In genomic region chr1:222009105-222009730, GRCh38 we compare ENCODE assay signal across 8 cellular contexts.
DNase-seq lines count a peak whose midpoint lies in the region; ATAC-seq, FAIRE-seq and TF ChIP-seq lines count a peak whose summit lies in the region.

No MANE protein-coding gene starts in this region.

- H3K36me3 ChIP-seq in Peyer's patch (no peaks in the 10 kb centered on the region), pancreas (no peaks in the 10 kb centered on the region)

- DNase-seq in NCI-H2171 treated with DMSO at 0.1 percent for 48 hours (lab: John Stamatoyannopoulos, UW) (peak; percentile 6), NCI-H2171 (lab: John Stamatoyannopoulos, UW) (no peak), Peyer's patch (peak in 1 of 3 donors; percentile 19), dermis blood vessel endothelial cell (peak; percentile 46), pancreas (no peak)

- peak; percentile 78 for ATAC-seq in HG02610 (IDR thresholded peaks at IDR 0.05; ENCODE audit: unreplicated experiment)
- peak; percentile 67 to 87 (median 80) for ATAC-seq in pancreas
- no peak for ATAC-seq in HG02973 (IDR thresholded peaks at IDR 0.05; ENCODE audit: unreplicated experiment)
- no peak for ATAC-seq in GM21360 (IDR thresholded peaks at IDR 0.05; ENCODE audit: unreplicated experiment)

- WGBS in pancreas, 2 donors = 25 to 26% methylated on average over 2 of the region's 2 CpGs

- no peak overlapping the region for H3K27ac ChIP-seq in Peyer's patch
- H3K27ac ChIP-seq in pancreas = no peak overlapping the region

- TF ChIP-seq CTCF in Peyer's patch (IDR thresholded peaks at IDR 0.05) (peak in 5 of 6 experiments; percentile 9 to 31 (median 22)), pancreas (IDR thresholded peaks at IDR 0.05) (no peak)

- intact Hi-C loops in pancreas (cut with DNase I) = no loop called here

- H3K4me1 ChIP-seq in Peyer's patch (no peaks in the 10 kb centered on the region), pancreas (no peaks in the 10 kb centered on the region)

- no peak for FAIRE-seq in pancreas (lab: Jason Lieb, UNC)

- H3K27me3 ChIP-seq in Peyer's patch (no peaks in the 10 kb centered on the region), pancreas (no peaks in the 10 kb centered on the region)

- no peak for TF ChIP-seq POLR2A in Peyer's patch (IDR thresholded peaks at IDR 0.05)

- no peak overlapping the region for H3K4me3 ChIP-seq in Peyer's patch
- H3K4me3 ChIP-seq in pancreas = no peak overlapping the region

- no peaks in the 10 kb centered on the region for H3K9me3 ChIP-seq in Peyer's patch
- no peaks in the 10 kb centered on the region for H3K9me3 ChIP-seq in pancreas

Comparison
In these comparisons a context has a peak if more than half of its experiments do, and no peak if none do; other contexts are left out.
1. DNase-seq: peak in NCI-H2171 treated with DMSO at 0.1 percent for 48 hours (single experiment) and dermis blood vessel endothelial cell (single experiment); none in NCI-H2171 (single experiment) and pancreas (0 of 6).
2. ATAC-seq: peak in HG02610 (single experiment) and pancreas (4 of 4); none in HG02973 (single experiment) and GM21360 (single experiment).
3. CTCF ChIP-seq: peak in Peyer's patch (5 of 6); none in pancreas (0 of 4).